In genomic region chr1:150259758-150260669, GRCh38 we compare ENCODE assay signal across 9 cellular contexts. TPM values are rescaled to one million over a fixed set of nuclear protein-coding genes. Genes with fewer than 3 reads are reported as not detected.
DNase-seq lines count a peak whose midpoint lies in the region; ATAC-seq and TF ChIP-seq lines count a peak whose summit lies in the region.
"Had no signal": no experiment of that assay in that cellular context is flagged by ENCODE, and none has a peak within 500 bp of the region (broad histone marks: within the 10 kb centered on the region; RNA-seq: fewer than 3 reads in every experiment).

No MANE protein-coding gene starts in this region.

- TF ChIP-seq CTCF in body of pancreas (IDR thresholded peaks at IDR 0.05): no peak
- TF ChIP-seq CTCF in upper lobe of right lung (IDR thresholded peaks at IDR 0.05): no peak
- no peak for TF ChIP-seq CTCF in spleen (IDR thresholded peaks at IDR 0.05 in 8 of 11, conservative IDR thresholded peaks at IDR 0.05 in 3 of 11)

- H3K27ac ChIP-seq in body of pancreas (peak overlapping the region; percentile 42 to 75 (median 58)), upper lobe of right lung (peak overlapping the region; percentile 60), spleen (no peak overlapping the region)
- H3K27ac ChIP-seq: SK-N-MC had no signal

- 8 to 14% methylated on average over 11 of the region's 11 CpGs for WGBS in body of pancreas, 2 donors
- WGBS in spleen, 5 donors: 43 to 52% (median 47%) methylated on average over 11 of the region's 11 CpGs

- H3K4me3 ChIP-seq in body of pancreas (no peak overlapping the region), upper lobe of right lung (peak overlapping the region; percentile 2), spleen (no peak overlapping the region)
- H3K4me3 ChIP-seq: SK-N-MC had no signal

- no peaks in the 10 kb centered on the region for H3K9me3 ChIP-seq in body of pancreas
- no peaks in the 10 kb centered on the region for H3K9me3 ChIP-seq in upper lobe of right lung
- no peaks in the 10 kb centered on the region for H3K9me3 ChIP-seq in spleen

- ATAC-seq in body of pancreas: peak; percentile 72
- ATAC-seq in upper lobe of right lung: peak; percentile 84

- intact Hi-C loops in body of pancreas (cut with DNase I) (no loop called here), upper lobe of right lung (cut with DNase I) (no loop called here), spleen (cut with DNase I; ENCODE audit: low total_unique reads) (no loop called here)

- DNase-seq in NCI-H146 (lab: John Stamatoyannopoulos, UW): peak; percentile 78
- DNase-seq in body of pancreas: peak; percentile 61 to 85 (median 78)
- DNase-seq in left kidney (ENCODE audit: low read depth, low spot score): peak; percentile 96
- DNase-seq in upper lobe of right lung: peak; percentile 83
- no peak for DNase-seq in stimulated activated CD4-positive, alpha-beta T cell treated with anti-CD3 and anti-CD28 coated beads, Interleukin-4, amount 100 ng/mL, for 24 hours
- DNase-seq in spleen: no peak
- DNase-seq in AG20443 (ENCODE audit: low spot score): no peak

- H3K4me1 ChIP-seq in body of pancreas (peaks cover 28% of the 10 kb centered on the region), upper lobe of right lung (peaks cover 13% of the 10 kb centered on the region), spleen (peaks cover 6 to 35% (median 24%) of the 10 kb centered on the region in 6 donors)

- H3K36me3 ChIP-seq in body of pancreas (replicated peaks in 1 of 2; ENCODE audit: insufficient read depth in 1 of 2, low read depth in 2 of 2) (peaks cover 0 to 2% of the 10 kb centered on the region in 2 donors), upper lobe of right lung (peaks cover 9% of the 10 kb centered on the region), spleen (peaks cover 0 to 16% (median 11%) of the 10 kb centered on the region in 6 donors)

- H3K27me3 ChIP-seq in body of pancreas (no peaks in the 10 kb centered on the region), upper lobe of right lung (peaks cover 5% of the 10 kb centered on the region), spleen (replicated peaks in 1 of 7) (peaks cover 0 to 36% (median 11%) of the 10 kb centered on the region in 7 donors)

- TF ChIP-seq POLR2A in body of pancreas (IDR thresholded peaks at IDR 0.05) (peak in 2 of 3 donors; percentile 10 to 22), spleen (IDR thresholded peaks at IDR 0.05) (no peak)

RNA-seq across cellular contexts. Expression of gene CA14, which starts 2.4 kb away (rescaled TPM):
- not detected for total RNA-seq in body of pancreas
- 0.55 TPM for total RNA-seq in upper lobe of right lung
- total RNA-seq in spleen: not detected
- not detected for polyA plus RNA-seq in spleen
- total RNA-seq: dermis microvascular lymphatic vessel endothelial cell had no signal

RNA-seq across cellular contexts. Expression of gene APH1A, which starts 8.8 kb away (rescaled TPM):
- total RNA-seq in body of pancreas (10 to 100 TPM; 33.0 to 56.6 TPM), upper lobe of right lung (135 TPM), spleen (100 to 1,000 TPM; 116 to 170 (median 135) TPM)
- polyA plus RNA-seq in spleen: 100 to 1,000 TPM in 1 of 3 donors, 10 to 100 TPM in 2; 72.0 to 186 (median 87.3) TPM

RNA-seq across cellular contexts. Expression of gene C1orf54, which starts 12.6 kb away (rescaled TPM):
- total RNA-seq in body of pancreas: 1 to 10 TPM in 1 of 2 donors, not detected in 1; 8.6 TPM
- total RNA-seq in upper lobe of right lung: 15.4 TPM
- total RNA-seq in spleen: 10 to 100 TPM; 15.1 to 42.8 (median 28.7) TPM
- 10 to 100 TPM; 23.4 to 46.7 (median 37.4) TPM for polyA plus RNA-seq in spleen

RNA-seq across cellular contexts. Expression of gene CIART, which starts 22.3 kb away (rescaled TPM):
- total RNA-seq in body of pancreas (1 to 10 TPM in 1 of 2 donors, under 1 TPM in 1; 0.66 to 1.3 TPM), upper lobe of right lung (10.6 TPM), spleen (1 to 10 TPM in 5 of 7 donors, under 1 TPM in 1, not detected in 1; 0.97 to 3.9 (median 2.9) TPM)
- 1 to 10 TPM in 2 of 3 donors, under 1 TPM in 1; 0.83 to 1.5 (median 1.3) TPM for polyA plus RNA-seq in spleen

RNA-seq across cellular contexts. Expression of gene ANP32E, which starts 24.1 kb away (rescaled TPM):
- total RNA-seq in body of pancreas: 1 to 10 TPM; 9.2 to 9.3 TPM
- 29.6 TPM for total RNA-seq in upper lobe of right lung
- 10 to 100 TPM; 29.8 to 44.0 (median 35.2) TPM for total RNA-seq in spleen
- polyA plus RNA-seq in spleen: 10 to 100 TPM; 24.6 to 35.6 (median 31.7) TPM

Comparison
In these comparisons a context has a peak if more than half of its experiments do, and no peak if none do; other contexts are left out.
1. DNase-seq: peak in NCI-H146 (single experiment), body of pancreas (4 of 4), left kidney (single experiment) and upper lobe of right lung (single experiment); none in stimulated activated CD4-positive, alpha-beta T cell treated with anti-CD3 and anti-CD28 coated beads, Interleukin-4, amount 100 ng/mL, for 24 hours (single experiment), spleen (single experiment) and AG20443 (single experiment).
2. H3K27ac ChIP-seq: peak in body of pancreas (4 of 4) and upper lobe of right lung (single experiment); none in spleen (0 of 8).
3. POLR2A ChIP-seq: peak in body of pancreas (2 of 3); none in spleen (0 of 3).